12 cellular contexts compared by ENCODE assay signal in the genomic region with DNA sequence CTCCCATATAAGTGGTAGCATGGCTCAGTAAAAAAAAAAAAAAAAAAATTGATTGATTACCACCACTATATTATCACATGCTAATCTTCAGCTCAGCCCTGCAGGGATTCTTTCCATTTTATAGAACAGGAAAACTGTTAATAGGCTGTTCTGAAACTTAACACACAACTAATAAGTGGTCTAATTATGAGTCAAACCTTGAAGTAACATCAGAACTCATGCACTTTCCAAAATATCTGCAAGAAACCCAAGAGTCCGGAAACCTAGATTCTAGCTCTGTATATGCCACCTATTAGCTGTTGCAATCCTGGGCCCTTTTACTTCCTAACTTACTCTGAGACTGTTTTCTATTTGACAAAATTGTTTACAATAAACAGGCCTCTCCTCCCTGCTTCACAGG. TPM values are rescaled to one million over a fixed set of nuclear protein-coding genes. Genes with fewer than 3 reads are reported as not detected.
DNase-seq lines count a peak whose midpoint lies in the region; ATAC-seq, FAIRE-seq and TF ChIP-seq lines count a peak whose summit lies in the region.
"Had no signal": no experiment of that assay in that cellular context is flagged by ENCODE, and none has a peak within 500 bp of the region (broad histone marks: within the 10 kb centered on the region; RNA-seq: fewer than 3 reads in every experiment).

No MANE protein-coding gene starts in this region.

- no peak overlapping the region for H3K4me3 Mint-ChIP-seq in stimulated activated naive CD8-positive, alpha-beta T cell treated with anti-CD3 and anti-CD28 coated beads, Interleukin-15, Interleukin-2, amounts not matched to agents 100 ng/mL and 50 ng/mL, for 24 hours
- no peak overlapping the region for H3K4me3 Mint-ChIP-seq in Calu3 (ENCODE audit: low read depth, unreplicated experiment)
- H3K4me3 Mint-ChIP-seq: activated T-cell treated with anti-CD3 and anti-CD28 coated beads, Interleukin-2, amount 50 U/mL, for 4 hours; H9 had no signal

- CTCF ChIA-PET in Calu3 (lab: Charles Lee), result no interaction called here

- H3K9me3 Mint-ChIP-seq in stimulated activated naive CD8-positive, alpha-beta T cell treated with anti-CD3 and anti-CD28 coated beads, Interleukin-15, Interleukin-2, amounts not matched to agents 100 ng/mL and 50 ng/mL, for 24 hours, result peaks cover 17% of the 10 kb centered on the region
- H3K9me3 Mint-ChIP-seq in Calu3 (ENCODE audit: low read depth, unreplicated experiment), result peaks cover 5% of the 10 kb centered on the region

- no peak for FAIRE-seq in frontal cortex (lab: Jason Lieb, UNC)
- FAIRE-seq: keratinocyte had no signal

- BruUV-seq in Calu3 (replicated peaks; lab: Mats Ljungman, UMichigan), result no TSS peak

- H3K36me3 Mint-ChIP-seq in stimulated activated naive CD8-positive, alpha-beta T cell treated with anti-CD3 and anti-CD28 coated beads, Interleukin-15, Interleukin-2, amounts not matched to agents 100 ng/mL and 50 ng/mL, for 24 hours (ENCODE audit: low read depth), result peaks cover 77% of the 10 kb centered on the region
- H3K36me3 Mint-ChIP-seq in Calu3 (ENCODE audit: insufficient read depth, unreplicated experiment), result no peaks in the 10 kb centered on the region

- peaks cover 29% of the 10 kb centered on the region for H3K4me1 Mint-ChIP-seq in stimulated activated naive CD8-positive, alpha-beta T cell treated with anti-CD3 and anti-CD28 coated beads, Interleukin-15, Interleukin-2, amounts not matched to agents 100 ng/mL and 50 ng/mL, for 24 hours (ENCODE audit: low read depth)
- no peaks in the 10 kb centered on the region for H3K4me1 Mint-ChIP-seq in Calu3 (ENCODE audit: low read depth, unreplicated experiment)
- H3K4me1 Mint-ChIP-seq: H9 had no signal

- no peak for DNase-seq in stimulated activated naive CD8-positive, alpha-beta T cell treated with anti-CD3 and anti-CD28 coated beads, Interleukin-15, Interleukin-2, amounts not matched to agents 100 U/mL and 50 U/mL, for 24 hours
- no peak for DNase-seq in frontal cortex (ENCODE audit: low spot score in 2 of 2)
- DNase-seq in G401 (ENCODE audit: low spot score), result no peak
- no peak for DNase-seq in RPMI8226
- DNase-seq in Calu3, result no peak
- DNase-seq: activated T-cell treated with anti-CD3 and anti-CD28 coated beads, Interleukin-2, amount 50 U/mL, for 4 hours; H9; T-helper 9 cell had no signal

- H3K27ac Mint-ChIP-seq in stimulated activated naive CD8-positive, alpha-beta T cell treated with anti-CD3 and anti-CD28 coated beads, Interleukin-15, Interleukin-2, amounts not matched to agents 100 ng/mL and 50 ng/mL, for 24 hours, result peak overlapping the region; percentile 38
- H3K27ac Mint-ChIP-seq in Calu3 (ENCODE audit: unreplicated experiment), result no peak overlapping the region
- H3K27ac Mint-ChIP-seq: H9 had no signal

- in situ Hi-C loops in G401 (cut with HindIII; ENCODE audit: low sequenced_read_pairs), result no loop called here

- no peak for ATAC-seq in stimulated activated naive CD8-positive, alpha-beta T cell treated with anti-CD3 and anti-CD28 coated beads, Interleukin-15, Interleukin-2, amounts not matched to agents 100 U/mL and 50 U/mL, for 24 hours
- ATAC-seq in HG02588 (IDR thresholded peaks at IDR 0.05; ENCODE audit: unreplicated experiment) (peak; percentile 85), HG03378 (IDR thresholded peaks at IDR 0.05; ENCODE audit: unreplicated experiment) (peak; percentile 90)
- ATAC-seq: activated T-cell treated with anti-CD3 and anti-CD28 coated beads, Interleukin-2, amount 50 U/mL, for 4 hours had no signal

- TF ChIP-seq CTCF in Calu3 (IDR thresholded peaks at IDR 0.05; ENCODE audit: unreplicated experiment), result no peak

- intact Hi-C loops in Calu3 (cut with micrococcal nuclease; ENCODE audit: unreplicated experiment), result no loop called here

- H3K27me3 Mint-ChIP-seq in stimulated activated naive CD8-positive, alpha-beta T cell treated with anti-CD3 and anti-CD28 coated beads, Interleukin-15, Interleukin-2, amounts not matched to agents 100 ng/mL and 50 ng/mL, for 24 hours, result no peaks in the 10 kb centered on the region
- no peaks in the 10 kb centered on the region for H3K27me3 Mint-ChIP-seq in Calu3 (ENCODE audit: unreplicated experiment)

RNA-seq across cellular contexts. Expression of gene SEM1, which starts 23.9 kb away (rescaled TPM):
- total RNA-seq in frontal cortex (17.1 TPM), Calu3 (2022) (59.8 and 71.2 TPM in 2 replicates)
- 87.4 and 94.7 TPM in 2 replicates for total RNA-seq in G401 (2014; rRNA removed; shearing (Covaris generic))
